Comparison of ENCODE assay signal across 17 cellular contexts in the genomic region with DNA sequence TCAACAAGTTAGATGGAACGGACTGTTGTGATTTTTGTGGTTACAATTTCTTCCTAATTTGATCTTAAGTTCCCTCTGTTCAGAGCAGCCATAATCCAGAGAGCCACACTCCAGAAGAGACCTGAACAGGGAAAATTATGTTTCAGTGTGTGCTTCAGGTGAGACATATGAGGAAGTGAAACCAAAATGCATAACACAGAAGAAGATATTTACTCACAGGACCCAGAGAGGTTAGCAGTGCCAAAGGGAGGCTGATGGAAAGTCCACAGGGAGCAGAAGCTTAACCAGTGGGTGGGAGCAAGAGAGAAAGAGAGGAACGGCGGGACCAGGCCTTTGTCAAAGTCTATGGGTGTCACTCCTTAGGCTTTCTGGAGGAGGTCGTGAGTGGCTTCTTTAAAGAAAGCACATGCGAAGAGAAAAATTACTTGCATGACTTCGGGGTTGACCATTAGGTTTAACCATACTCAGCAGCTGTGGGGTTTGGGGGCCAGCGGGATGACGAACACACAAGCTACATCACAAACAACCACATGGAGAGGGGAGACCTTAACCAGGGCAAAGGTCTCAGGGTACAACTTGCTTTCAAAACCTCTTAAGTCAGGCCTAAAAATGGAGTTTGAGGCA.
DNase-seq lines count a peak whose midpoint lies in the region; ATAC-seq and TF ChIP-seq lines count a peak whose summit lies in the region.
"Had no signal": no experiment of that assay in that cellular context is flagged by ENCODE, and none has a peak within 500 bp of the region (broad histone marks: within the 10 kb centered on the region; RNA-seq: fewer than 3 reads in every experiment).

No MANE protein-coding gene starts in this region.

- H3K4me3 Mint-ChIP-seq in WTC11: no peak overlapping the region
- H3K4me3 Mint-ChIP-seq in naive thymus-derived CD8-positive, alpha-beta T cell: no peak overlapping the region
- H3K4me3 Mint-ChIP-seq: activated T-cell treated with anti-CD3 and anti-CD28 coated beads, Interleukin-2, amount 50 U/mL, for 24 hours; T-cell had no signal

- TF ChIP-seq CTCF in GM13977 (IDR thresholded peaks at IDR 0.05; ENCODE audit: extremely low read depth, insufficient read depth, missing control alignments): no peak
- no peak for TF ChIP-seq CTCF in WTC11 (IDR thresholded peaks at IDR 0.05)

- no peaks in the 10 kb centered on the region; the same call in 1 of the 2 replicates for H3K36me3 Mint-ChIP-seq in WTC11
- no peaks in the 10 kb centered on the region for H3K36me3 Mint-ChIP-seq in naive thymus-derived CD8-positive, alpha-beta T cell
- H3K36me3 Mint-ChIP-seq: T-cell had no signal

- CTCF ChIA-PET in WTC11 (lab: Charles Lee): no interaction called here

- peaks cover 4% of the 10 kb centered on the region for H3K4me1 Mint-ChIP-seq in WTC11
- H3K4me1 Mint-ChIP-seq in naive thymus-derived CD8-positive, alpha-beta T cell: no peaks in the 10 kb centered on the region
- H3K4me1 Mint-ChIP-seq: T-cell had no signal

- ATAC-seq in GM21360 (IDR thresholded peaks at IDR 0.05; ENCODE audit: unreplicated experiment): peak; percentile 80
- ATAC-seq in HG02981 (IDR thresholded peaks at IDR 0.05; ENCODE audit: unreplicated experiment): peak; percentile 61
- ATAC-seq in WTC11: no peak
- ATAC-seq in naive thymus-derived CD8-positive, alpha-beta T cell: no peak
- ATAC-seq: T-cell had no signal

- in situ Hi-C loops in GM13977 (cut with MboI; ENCODE audit: low pct_unique_long_range_greater_than_20kb, low sequenced_read_pairs, unreplicated experiment): no loop called here

- H3K27ac Mint-ChIP-seq in WTC11: no peak overlapping the region
- no peak overlapping the region for H3K27ac Mint-ChIP-seq in naive thymus-derived CD8-positive, alpha-beta T cell
- H3K27ac Mint-ChIP-seq: activated T-cell treated with anti-CD3 and anti-CD28 coated beads, Interleukin-2, amount 50 U/mL, for 24 hours; T-cell had no signal

- H3K9me3 Mint-ChIP-seq in WTC11: peaks cover 28% of the 10 kb centered on the region
- H3K9me3 Mint-ChIP-seq in naive thymus-derived CD8-positive, alpha-beta T cell: peaks cover 0 to 22% (median 6%) of the 10 kb centered on the region in 9 donors

- peaks cover 5% of the 10 kb centered on the region; the same call in 1 of the 2 replicates for H3K27me3 Mint-ChIP-seq in WTC11 (ENCODE audit: low read depth)
- H3K27me3 Mint-ChIP-seq in naive thymus-derived CD8-positive, alpha-beta T cell: peaks cover 0 to 32% (median 14%) of the 10 kb centered on the region in 5 donors

- DNase-seq in GM13977 (ENCODE audit: low spot score): peak; percentile 24
- no peak for DNase-seq in WTC11 (ENCODE audit: low spot score)
- no peak for DNase-seq in NCI-H526 (lab: John Stamatoyannopoulos, UW)
- no peak for DNase-seq in naive thymus-derived CD8-positive, alpha-beta T cell
- DNase-seq in NK-92 treated with Interleukin-12 subunit alpha and Interleukin-12 subunit beta, amount 100 ng/mL, for 24 hours (lab: John Stamatoyannopoulos, UW): no peak
- DNase-seq in NCI-H226: no peak
- DNase-seq: ACHN; activated CD4-positive, alpha-beta T cell treated with anti-CD3 and anti-CD28 coated beads for 1 hour; activated T-cell treated with anti-CD3 and anti-CD28 coated beads, Interleukin-2, amount 50 U/mL, for 24 hours; amygdala; DMS 273 treated with DMSO at 0.1 percent for 48 hours; H7; posterior cingulate gyrus; T-cell; upper lobe of left lung had no signal

- POLR2A ChIA-PET in WTC11 (lab: Charles Lee): no interaction called here
- POLR2A ChIA-PET in naive thymus-derived CD8-positive, alpha-beta T cell (lab: Charles Lee): no interaction called here

TF ChIP-seq in WTC11, 78 proteins besides CTCF, POLR2A, EP300 and RAD21:
- TF ChIP-seq ZNF423 (CRISPR knock-in tag; IDR thresholded peaks at IDR 0.05) (0 out of 2 replicates have a peak, but pooled peaks have one; percentile 19), FOXP1 (CRISPR knock-in tag; IDR thresholded peaks at IDR 0.05; ENCODE audit: borderline replicate concordance) (no peak), ZNF138 (CRISPR knock-in tag; conservative IDR thresholded peaks at IDR 0.05) (no peak)
- TF ChIP-seq, protein P1, sequence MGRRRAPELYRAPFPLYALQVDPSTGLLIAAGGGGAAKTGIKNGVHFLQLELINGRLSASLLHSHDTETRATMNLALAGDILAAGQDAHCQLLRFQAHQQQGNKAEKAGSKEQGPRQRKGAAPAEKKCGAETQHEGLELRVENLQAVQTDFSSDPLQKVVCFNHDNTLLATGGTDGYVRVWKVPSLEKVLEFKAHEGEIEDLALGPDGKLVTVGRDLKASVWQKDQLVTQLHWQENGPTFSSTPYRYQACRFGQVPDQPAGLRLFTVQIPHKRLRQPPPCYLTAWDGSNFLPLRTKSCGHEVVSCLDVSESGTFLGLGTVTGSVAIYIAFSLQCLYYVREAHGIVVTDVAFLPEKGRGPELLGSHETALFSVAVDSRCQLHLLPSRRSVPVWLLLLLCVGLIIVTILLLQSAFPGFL (CRISPR knock-in tag; IDR thresholded peaks at IDR 0.05; ENCODE audit: borderline replicate concordance): no peak

Comparison
In these comparisons a context has a peak if more than half of its experiments do, and no peak if none do; other contexts are left out.
1. ATAC-seq: peak in GM21360 (single experiment) and HG02981 (single experiment); none in WTC11 (single experiment) and naive thymus-derived CD8-positive, alpha-beta T cell (0 of 2).